In genomic region chrX:40922307-40922706, GRCh38 we compare ENCODE assay signal across 10 cellular contexts.
DNase-seq lines count a peak whose midpoint lies in the region; ATAC-seq and TF ChIP-seq lines count a peak whose summit lies in the region.
"Had no signal": no experiment of that assay in that cellular context is flagged by ENCODE, and none has a peak within 500 bp of the region (broad histone marks: within the 10 kb centered on the region; RNA-seq: fewer than 3 reads in every experiment).

No MANE protein-coding gene starts in this region.

- no peaks in the 10 kb centered on the region for H3K4me1 ChIP-seq in effector memory CD4-positive, alpha-beta T cell (ENCODE audit: control insufficient read depth, insufficient read depth, low read length, poor library complexity, severe bottlenecking)

- H3K4me3 ChIP-seq in effector memory CD4-positive, alpha-beta T cell (ENCODE audit: insufficient read depth, low read depth, low read length, poor library complexity, severe bottlenecking): no peak overlapping the region

- H3K27me3 Mint-ChIP-seq in WTC11 (ENCODE audit: low read depth): no peaks in the 10 kb centered on the region
- no peaks in the 10 kb centered on the region for H3K27me3 Mint-ChIP-seq in activated T-cell treated with anti-CD3 and anti-CD28 coated beads, Interleukin-2, amount 50 U/mL, for 4 hours (ENCODE audit: low read depth)

- no peak overlapping the region for H3K4me3 Mint-ChIP-seq in WTC11
- no peak overlapping the region for H3K4me3 Mint-ChIP-seq in activated T-cell treated with anti-CD3 and anti-CD28 coated beads, Interleukin-2, amount 50 U/mL, for 4 hours

- no peaks in the 10 kb centered on the region for H3K27me3 ChIP-seq in effector memory CD4-positive, alpha-beta T cell (replicated peaks; ENCODE audit: control insufficient read depth, insufficient read depth, low read length, poor library complexity, severe bottlenecking)

- no peaks in the 10 kb centered on the region for H3K36me3 ChIP-seq in effector memory CD4-positive, alpha-beta T cell (ENCODE audit: control insufficient read depth, insufficient read depth, low read length)

- no peak for TF ChIP-seq EP300 in Ishikawa (IDR thresholded peaks at IDR 0.05; ENCODE audit: borderline replicate concordance)

- peaks cover 31% of the 10 kb centered on the region for H3K9me3 Mint-ChIP-seq in WTC11
- peaks cover 5% of the 10 kb centered on the region for H3K9me3 Mint-ChIP-seq in activated T-cell treated with anti-CD3 and anti-CD28 coated beads, Interleukin-2, amount 50 U/mL, for 4 hours

- no peak overlapping the region for H3K27ac ChIP-seq in effector memory CD4-positive, alpha-beta T cell (ENCODE audit: insufficient read depth, low read length, poor library complexity, severe bottlenecking)

- H3K9me3 ChIP-seq in effector memory CD4-positive, alpha-beta T cell (ENCODE audit: control insufficient read depth, low read length): no peaks in the 10 kb centered on the region

- peak; percentile 72 for TF ChIP-seq RAD21 in Ishikawa (IDR thresholded peaks at IDR 0.05; ENCODE audit: low read depth)

- POLR2A ChIA-PET in WTC11 (lab: Charles Lee): no interaction called here

- peak overlapping the region; percentile 98 for H3K27ac Mint-ChIP-seq in WTC11

- DNase-seq in DMS53 treated with DMSO at 0.1 percent for 48 hours (lab: John Stamatoyannopoulos, UW; ENCODE audit: unreplicated experiment): peak; percentile 25
- peak; percentile 13 for DNase-seq in WTC11 (ENCODE audit: low spot score)
- peak; percentile 41 for DNase-seq in left kidney (ENCODE audit: low read depth, low spot score)
- DNase-seq in activated T-cell treated with anti-CD3 and anti-CD28 coated beads, Interleukin-2, amount 50 U/mL, for 4 hours: no peak
- DNase-seq in effector memory CD4-positive, alpha-beta T cell: no peak
- DNase-seq: activated CD4-positive, alpha-beta T cell treated with anti-CD3 and anti-CD28 coated beads, Interleukin-2, amount 50 U/mL, for 4 hours had no signal

- CTCF ChIA-PET in WTC11 (lab: Charles Lee): no interaction called here

- ATAC-seq in WTC11 (peak; percentile 60), HG03342 (IDR thresholded peaks at IDR 0.05; ENCODE audit: unreplicated experiment) (no peak), GM21447 (IDR thresholded peaks at IDR 0.05; ENCODE audit: unreplicated experiment) (no peak)
- ATAC-seq in activated T-cell treated with anti-CD3 and anti-CD28 coated beads, Interleukin-2, amount 50 U/mL, for 4 hours: no peak
- ATAC-seq: esophagus mucosa had no signal

- TF ChIP-seq CTCF in WTC11 (IDR thresholded peaks at IDR 0.05): 0 out of 2 replicates have a peak, but pooled peaks have one; percentile 30

- H3K4me1 Mint-ChIP-seq in WTC11: peaks cover 6% of the 10 kb centered on the region
- H3K4me1 Mint-ChIP-seq in activated T-cell treated with anti-CD3 and anti-CD28 coated beads, Interleukin-2, amount 50 U/mL, for 4 hours (ENCODE audit: low read depth): no peaks in the 10 kb centered on the region

- H3K36me3 Mint-ChIP-seq in WTC11: peaks cover 20% of the 10 kb centered on the region
- no peaks in the 10 kb centered on the region for H3K36me3 Mint-ChIP-seq in activated T-cell treated with anti-CD3 and anti-CD28 coated beads, Interleukin-2, amount 50 U/mL, for 4 hours (ENCODE audit: insufficient read depth)

TF ChIP-seq in Ishikawa, 13 proteins besides CTCF, POLR2A, EP300 and RAD21:
- TF ChIP-seq, protein P1, sequence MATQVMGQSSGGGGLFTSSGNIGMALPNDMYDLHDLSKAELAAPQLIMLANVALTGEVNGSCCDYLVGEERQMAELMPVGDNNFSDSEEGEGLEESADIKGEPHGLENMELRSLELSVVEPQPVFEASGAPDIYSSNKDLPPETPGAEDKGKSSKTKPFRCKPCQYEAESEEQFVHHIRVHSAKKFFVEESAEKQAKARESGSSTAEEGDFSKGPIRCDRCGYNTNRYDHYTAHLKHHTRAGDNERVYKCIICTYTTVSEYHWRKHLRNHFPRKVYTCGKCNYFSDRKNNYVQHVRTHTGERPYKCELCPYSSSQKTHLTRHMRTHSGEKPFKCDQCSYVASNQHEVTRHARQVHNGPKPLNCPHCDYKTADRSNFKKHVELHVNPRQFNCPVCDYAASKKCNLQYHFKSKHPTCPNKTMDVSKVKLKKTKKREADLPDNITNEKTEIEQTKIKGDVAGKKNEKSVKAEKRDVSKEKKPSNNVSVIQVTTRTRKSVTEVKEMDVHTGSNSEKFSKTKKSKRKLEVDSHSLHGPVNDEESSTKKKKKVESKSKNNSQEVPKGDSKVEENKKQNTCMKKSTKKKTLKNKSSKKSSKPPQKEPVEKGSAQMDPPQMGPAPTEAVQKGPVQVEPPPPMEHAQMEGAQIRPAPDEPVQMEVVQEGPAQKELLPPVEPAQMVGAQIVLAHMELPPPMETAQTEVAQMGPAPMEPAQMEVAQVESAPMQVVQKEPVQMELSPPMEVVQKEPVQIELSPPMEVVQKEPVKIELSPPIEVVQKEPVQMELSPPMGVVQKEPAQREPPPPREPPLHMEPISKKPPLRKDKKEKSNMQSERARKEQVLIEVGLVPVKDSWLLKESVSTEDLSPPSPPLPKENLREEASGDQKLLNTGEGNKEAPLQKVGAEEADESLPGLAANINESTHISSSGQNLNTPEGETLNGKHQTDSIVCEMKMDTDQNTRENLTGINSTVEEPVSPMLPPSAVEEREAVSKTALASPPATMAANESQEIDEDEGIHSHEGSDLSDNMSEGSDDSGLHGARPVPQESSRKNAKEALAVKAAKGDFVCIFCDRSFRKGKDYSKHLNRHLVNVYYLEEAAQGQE (IDR thresholded peaks at IDR 0.05; ENCODE audit: low read depth): no peak
- TF ChIP-seq TCF12 (IDR thresholded peaks at IDR 0.05; ENCODE audit: low read depth) (no peak), TAF1 (IDR thresholded peaks at IDR 0.05; ENCODE audit: low read depth) (no peak)

TF ChIP-seq in WTC11, 78 proteins besides CTCF, POLR2A, EP300 and RAD21:
- no peak for TF ChIP-seq ZNF219 (CRISPR knock-in tag; IDR thresholded peaks at IDR 0.05; ENCODE audit: borderline replicate concordance)
- no peak for TF ChIP-seq CREB1 (CRISPR knock-in tag; IDR thresholded peaks at IDR 0.05)
- TF ChIP-seq E2F5 (CRISPR knock-in tag; IDR thresholded peaks at IDR 0.05): no peak
- TF ChIP-seq, protein P2, sequence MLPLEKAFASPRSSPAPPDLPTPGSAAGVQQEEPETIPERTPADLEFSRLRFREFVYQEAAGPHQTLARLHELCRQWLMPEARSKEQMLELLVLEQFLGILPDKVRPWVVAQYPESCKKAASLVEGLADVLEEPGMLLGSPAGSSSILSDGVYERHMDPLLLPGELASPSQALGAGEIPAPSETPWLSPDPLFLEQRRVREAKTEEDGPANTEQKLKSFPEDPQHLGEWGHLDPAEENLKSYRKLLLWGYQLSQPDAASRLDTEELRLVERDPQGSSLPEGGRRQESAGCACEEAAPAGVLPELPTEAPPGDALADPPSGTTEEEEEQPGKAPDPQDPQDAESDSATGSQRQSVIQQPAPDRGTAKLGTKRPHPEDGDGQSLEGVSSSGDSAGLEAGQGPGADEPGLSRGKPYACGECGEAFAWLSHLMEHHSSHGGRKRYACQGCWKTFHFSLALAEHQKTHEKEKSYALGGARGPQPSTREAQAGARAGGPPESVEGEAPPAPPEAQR (CRISPR knock-in tag; IDR thresholded peaks at IDR 0.05): no peak
- no peak for TF ChIP-seq NR2C2 (CRISPR knock-in tag; IDR thresholded peaks at IDR 0.05)
- TF ChIP-seq GTF2I (CRISPR knock-in tag; conservative IDR thresholded peaks at IDR 0.05): no peak
- no peak for TF ChIP-seq JUN (CRISPR knock-in tag; IDR thresholded peaks at IDR 0.05)
- TF ChIP-seq CREM (CRISPR knock-in tag; IDR thresholded peaks at IDR 0.05): no peak

Comparison
In these comparisons a context has a peak if more than half of its experiments do, and no peak if none do; other contexts are left out.
1. DNase-seq: peak in DMS53 treated with DMSO at 0.1 percent for 48 hours (single experiment), WTC11 (single experiment) and left kidney (single experiment); none in activated T-cell treated with anti-CD3 and anti-CD28 coated beads, Interleukin-2, amount 50 U/mL, for 4 hours (single experiment) and effector memory CD4-positive, alpha-beta T cell (0 of 3).